Comparison of ENCODE assay signal across 20 cellular contexts in genomic region chr16:77913738-77914263, GRCh38.
DNase-seq lines count a peak whose midpoint lies in the region; ATAC-seq and TF ChIP-seq lines count a peak whose summit lies in the region.
"Had no signal": no experiment of that assay in that cellular context is flagged by ENCODE, and none has a peak within 500 bp of the region (broad histone marks: within the 10 kb centered on the region; RNA-seq: fewer than 3 reads in every experiment).

No MANE protein-coding gene starts in this region.

- no peak overlapping the region for H3K27ac Mint-ChIP-seq in endodermal cell
- H3K27ac Mint-ChIP-seq: CD8-positive, alpha-beta T cell had no signal

- H4K20me1 ChIP-seq in neural cell (ENCODE audit: insufficient read depth): no peaks in the 10 kb centered on the region
- H4K20me1 ChIP-seq: BLaER1 had no signal

- H3K79me2 ChIP-seq in neural cell (replicated peaks; ENCODE audit: insufficient read depth, low read length): no peaks in the 10 kb centered on the region

- H3K27ac ChIP-seq in HUES48 (ENCODE audit: low read depth, low read length) (peak overlapping the region; percentile 22), endodermal cell (ENCODE audit: low read depth, low read length) (peak overlapping the region; percentile 64), neural cell (ENCODE audit: low read length) (peak overlapping the region; percentile 65), breast epithelium (no peak overlapping the region)
- H3K27ac ChIP-seq: BLaER1, Peyer's patch had no signal

- no peak overlapping the region for H3K4me3 Mint-ChIP-seq in endodermal cell
- H3K4me3 Mint-ChIP-seq: CD8-positive, alpha-beta T cell had no signal

- TF ChIP-seq CTCF in AG10803 (conservative IDR thresholded peaks at IDR 0.05; ENCODE audit: low read length): no peak
- TF ChIP-seq CTCF in endodermal cell (conservative IDR thresholded peaks at IDR 0.05): no peak
- TF ChIP-seq CTCF in neural cell (IDR thresholded peaks at IDR 0.05; ENCODE audit: poor library complexity, severe bottlenecking): no peak
- no peak for TF ChIP-seq CTCF in breast epithelium (IDR thresholded peaks at IDR 0.05)

- H3K9me3 ChIP-seq in HUES48 (ENCODE audit: control insufficient read depth, insufficient read depth, low read length): no peaks in the 10 kb centered on the region
- H3K9me3 ChIP-seq in endodermal cell (ENCODE audit: control insufficient read depth, low read length): no peaks in the 10 kb centered on the region
- no peaks in the 10 kb centered on the region for H3K9me3 ChIP-seq in neural cell (ENCODE audit: low read length)
- H3K9me3 ChIP-seq in breast epithelium: no peaks in the 10 kb centered on the region
- H3K9me3 ChIP-seq: BLaER1, Peyer's patch had no signal

- intact Hi-C loops in breast epithelium (cut with DNase I; ENCODE audit: low total_unique reads): no loop called here
- intact Hi-C loops in cardiac septum (cut with DNase I): no loop called here

- no peak overlapping the region for H3K4me2 ChIP-seq in neural cell (ENCODE audit: low read length)
- H3K4me2 ChIP-seq: BLaER1 had no signal

- H3K4me3 ChIP-seq in AG10803 (ENCODE audit: low read length): no peak overlapping the region
- no peak overlapping the region for H3K4me3 ChIP-seq in HUES48 (ENCODE audit: low read depth, low read length)
- H3K4me3 ChIP-seq in endodermal cell (ENCODE audit: low read length): no peak overlapping the region
- H3K4me3 ChIP-seq in neural cell (ENCODE audit: low read length): no peak overlapping the region
- no peak overlapping the region for H3K4me3 ChIP-seq in breast epithelium
- H3K4me3 ChIP-seq: BLaER1, Peyer's patch had no signal

- no peak for TF ChIP-seq RAD21 in neural cell (conservative IDR thresholded peaks at IDR 0.05)

- H3K36me3 ChIP-seq in HUES48 (ENCODE audit: control insufficient read depth, insufficient read depth, low read length): no peaks in the 10 kb centered on the region
- no peaks in the 10 kb centered on the region for H3K36me3 ChIP-seq in endodermal cell (ENCODE audit: control insufficient read depth, insufficient read depth, low read length)
- H3K36me3 ChIP-seq in neural cell (ENCODE audit: insufficient read depth, low read length): no peaks in the 10 kb centered on the region
- H3K36me3 ChIP-seq in breast epithelium: no peaks in the 10 kb centered on the region
- H3K36me3 ChIP-seq: BLaER1, Peyer's patch had no signal

- peaks cover 38% of the 10 kb centered on the region for H3K4me1 Mint-ChIP-seq in endodermal cell

- no peak for TF ChIP-seq EP300 in neural cell (conservative IDR thresholded peaks at IDR 0.05; ENCODE audit: poor library complexity, severe bottlenecking)

- no peaks in the 10 kb centered on the region for H3K9me3 Mint-ChIP-seq in endodermal cell
- H3K9me3 Mint-ChIP-seq: CD8-positive, alpha-beta T cell had no signal

- H3K4me1 ChIP-seq in HUES48 (ENCODE audit: control insufficient read depth, insufficient read depth, low read length) (peaks cover 46% of the 10 kb centered on the region), endodermal cell (ENCODE audit: control insufficient read depth, insufficient read depth, low read length) (peaks cover 14% of the 10 kb centered on the region), breast epithelium (no peaks in the 10 kb centered on the region)
- H3K4me1 ChIP-seq: BLaER1, Peyer's patch had no signal

- H3K9me2 ChIP-seq in neural cell (ENCODE audit: insufficient read depth, low read length): no peaks in the 10 kb centered on the region

- 20 to 68% methylated on average over 1 to 2 of the region's 2 CpGs for WGBS in endodermal cell (ENCODE audit: insufficient coverage in 1 of 2, insufficient read length in 1 of 2), 2 experiments

- DNase-seq in AG10803 (ENCODE audit: low read depth): peak; percentile 24
- DNase-seq in endodermal cell: no peak
- DNase-seq in breast epithelium (ENCODE audit: low spot score in 2 of 2): no peak
- DNase-seq in DMS53 (lab: John Stamatoyannopoulos, UW): no peak
- no peak for DNase-seq in cardiac septum (ENCODE audit: low spot score)
- DNase-seq: Calu3; CD8-positive, alpha-beta T cell; H7; MM.1S; NCI-H1092 treated with DMSO at 0.1 percent for 48 hours; NCI-H146; NCI-H2081 treated with DMSO at 0.1 percent for 48 hours; NCI-H510A; NCI-H748 treated with DMSO at 0.1 percent for 48 hours; NK-92 treated with Interleukin-12 subunit alpha and Interleukin-12 subunit beta, amount 100 ng/mL, for 24 hours; Peyer's patch had no signal

- no peak for TF ChIP-seq POLR2A in breast epithelium (IDR thresholded peaks at IDR 0.05)

- H3K36me3 Mint-ChIP-seq in endodermal cell (ENCODE audit: low read depth): no peaks in the 10 kb centered on the region
- H3K36me3 Mint-ChIP-seq: CD8-positive, alpha-beta T cell had no signal

- H3K9ac ChIP-seq in HUES48 (ENCODE audit: low read depth, low read length) (no peak overlapping the region), endodermal cell (ENCODE audit: extremely low read depth, low read length, poor library complexity, severe bottlenecking) (no peak overlapping the region), neural cell (ENCODE audit: low read length) (no peak overlapping the region)
- H3K9ac ChIP-seq: BLaER1 had no signal

- no peaks in the 10 kb centered on the region for H3K27me3 Mint-ChIP-seq in endodermal cell (ENCODE audit: insufficient read depth)

- no peak overlapping the region for H2AFZ ChIP-seq in neural cell (ENCODE audit: low read depth, low read length)

- no peaks in the 10 kb centered on the region for H3F3A ChIP-seq in neural cell (ENCODE audit: insufficient read depth, low read length, poor library complexity, severe bottlenecking)

- ATAC-seq in GM21576 (IDR thresholded peaks at IDR 0.05; ENCODE audit: unreplicated experiment): no peak
- ATAC-seq: CD8-positive, alpha-beta T cell had no signal

- H3K27me3 ChIP-seq in HUES48 (ENCODE audit: control insufficient read depth, insufficient read depth, low read length) (no peaks in the 10 kb centered on the region), endodermal cell (ENCODE audit: control insufficient read depth, insufficient read depth, low read length, poor library complexity, severe bottlenecking) (no peaks in the 10 kb centered on the region), neural cell (ENCODE audit: insufficient read depth, low read depth, low read length) (no peaks in the 10 kb centered on the region), breast epithelium (no peaks in the 10 kb centered on the region)
- H3K27me3 ChIP-seq: BLaER1, Peyer's patch had no signal

TF ChIP-seq in neural cell, 6 proteins besides CTCF, POLR2A, EP300 and RAD21:
- no peak for TF ChIP-seq EZH2 (IDR thresholded peaks at IDR 0.05; ENCODE audit: borderline replicate concordance, insufficient read depth, low read length, poor library complexity, severe bottlenecking)
- TF ChIP-seq TAF1 (IDR thresholded peaks at IDR 0.05; ENCODE audit: low read depth): no peak
- TF ChIP-seq MXI1 (conservative IDR thresholded peaks at IDR 0.05; ENCODE audit: poor library complexity, severe bottlenecking): no peak
- no peak for TF ChIP-seq SMC3 (conservative IDR thresholded peaks at IDR 0.05; ENCODE audit: poor library complexity)
- TF ChIP-seq REST (IDR thresholded peaks at IDR 0.05; ENCODE audit: borderline replicate concordance): no peak
- no peak for TF ChIP-seq POLR2AphosphoS5 (IDR thresholded peaks at IDR 0.05)

Comparison
In these comparisons a context has a peak if more than half of its experiments do, and no peak if none do; other contexts are left out.
1. H3K27ac ChIP-seq: peak in HUES48 (single experiment), endodermal cell (single experiment) and neural cell (single experiment); none in breast epithelium (0 of 2).